Comparison of ENCODE assay signal across 8 cellular contexts in genomic region chr15:59918994-59919951, GRCh38.
DNase-seq lines count a peak whose midpoint lies in the region; ATAC-seq and TF ChIP-seq lines count a peak whose summit lies in the region.

No MANE protein-coding gene starts in this region.

- no peak overlapping the region for H3K18ac ChIP-seq in neuronal stem cell (ENCODE audit: low read length)

- H3K4me1 ChIP-seq in neuronal stem cell (ENCODE audit: control insufficient read depth in 2 of 2, insufficient read depth in 1 of 2, low read depth in 1 of 2, low read length in 2 of 2): peaks cover 0 to 2% of the 10 kb centered on the region in 2 donors
- no peaks in the 10 kb centered on the region for H3K4me1 ChIP-seq in Caco-2

- no peak overlapping the region for H2BK120ac ChIP-seq in neuronal stem cell (ENCODE audit: low read depth, low read length)

- H3K79me1 ChIP-seq in neuronal stem cell (ENCODE audit: low read depth, low read length): no peaks in the 10 kb centered on the region

- no peak for DNase-seq in natural killer cell treated with Interleukin-12 subunit alpha and Interleukin-12 subunit beta and Interleukin-15 and Interleukin-18, amount 100 ng/mL, for 72 hours (ENCODE audit: low spot score)
- DNase-seq in natural killer cell: no peak
- DNase-seq in activated T-cell treated with anti-CD3 and anti-CD28 coated beads, Interleukin-2, amount 50 U/mL, for 48 hours: peak; percentile 74 to 79
- peak; percentile 69 for DNase-seq in stimulated activated CD4-positive, alpha-beta T cell treated with anti-CD3 and anti-CD28 coated beads, Interleukin-15, amount 100 ng/mL, for 24 hours
- DNase-seq in NCI-H345 treated with DMSO at 0.1 percent for 48 hours (lab: John Stamatoyannopoulos, UW; ENCODE audit: unreplicated experiment): no peak
- DNase-seq in neuronal stem cell (ENCODE audit: low spot score): no peak
- no peak for DNase-seq in Caco-2

- H2BK15ac ChIP-seq in neuronal stem cell (ENCODE audit: low read length): no peak overlapping the region

- no peaks in the 10 kb centered on the region for H3K27me3 ChIP-seq in neuronal stem cell (ENCODE audit: control insufficient read depth in 3 of 3, insufficient read depth in 3 of 3, low read depth in 1 of 3, low read length in 3 of 3)
- no peaks in the 10 kb centered on the region for H3K27me3 ChIP-seq in Caco-2 (replicated peaks; ENCODE audit: control insufficient read depth, insufficient read depth, low read length)

- peak overlapping the region; percentile 77 for H3K4me3 Mint-ChIP-seq in natural killer cell treated with Interleukin-12 subunit alpha and Interleukin-12 subunit beta and Interleukin-15 and Interleukin-18, amount 100 ng/mL, for 72 hours
- no peak overlapping the region for H3K4me3 Mint-ChIP-seq in natural killer cell
- H3K4me3 Mint-ChIP-seq in Caco-2 (ENCODE audit: unreplicated experiment): no peak overlapping the region

- BruUV-seq in Caco-2 (replicated peaks; lab: Mats Ljungman, UMichigan): no TSS peak

- no peak overlapping the region for H2BK5ac ChIP-seq in neuronal stem cell (ENCODE audit: low read length)

- H3K4me1 Mint-ChIP-seq in natural killer cell treated with Interleukin-12 subunit alpha and Interleukin-12 subunit beta and Interleukin-15 and Interleukin-18, amount 100 ng/mL, for 72 hours (ENCODE audit: low read depth in 2 of 2): peaks cover 8 to 14% of the 10 kb centered on the region in 2 donors
- no peaks in the 10 kb centered on the region for H3K4me1 Mint-ChIP-seq in natural killer cell
- H3K4me1 Mint-ChIP-seq in Caco-2 (ENCODE audit: low read depth, unreplicated experiment): no peaks in the 10 kb centered on the region

- intact Hi-C loops in natural killer cell (cut with micrococcal nuclease) (no loop called here), Caco-2 (cut with micrococcal nuclease; ENCODE audit: unreplicated experiment) (no loop called here)

- H3K27me3 Mint-ChIP-seq in natural killer cell treated with Interleukin-12 subunit alpha and Interleukin-12 subunit beta and Interleukin-15 and Interleukin-18, amount 100 ng/mL, for 72 hours: peaks cover 10 to 15% of the 10 kb centered on the region in 2 donors
- H3K27me3 Mint-ChIP-seq in natural killer cell (ENCODE audit: low read depth in 2 of 2): peaks cover 8 to 15% of the 10 kb centered on the region in 2 donors
- H3K27me3 Mint-ChIP-seq in Caco-2 (ENCODE audit: insufficient read depth, unreplicated experiment): peaks cover 13% of the 10 kb centered on the region

- H3K14ac ChIP-seq in neuronal stem cell (ENCODE audit: low read length): no peak overlapping the region

- WGBS in neuronal stem cell (ENCODE audit: extremely low coverage in 2 of 2, insufficient read length in 2 of 2, insufficient replicate concordance in 1 of 2), 2 donors: no CpG with 5 or more reads among the region's 11 CpGs

- TF ChIP-seq CTCF in natural killer cell (IDR thresholded peaks at IDR 0.05): no peak
- no peak for TF ChIP-seq CTCF in Caco-2 (IDR thresholded peaks at IDR 0.05; ENCODE audit: insufficient read depth in 1 of 2, low read depth in 1 of 2, low read length in 1 of 2, severe bottlenecking in 1 of 2, unreplicated experiment in 1 of 2)

- H3K36me3 ChIP-seq in neuronal stem cell (replicated peaks in 1 of 2; ENCODE audit: control insufficient read depth in 2 of 2, insufficient read depth in 2 of 2, low read length in 2 of 2) (no peaks in the 10 kb centered on the region), Caco-2 (ENCODE audit: control insufficient read depth, insufficient read depth, low read length) (no peaks in the 10 kb centered on the region)

- peak; percentile 73 to 88 for ATAC-seq in natural killer cell treated with Interleukin-12 subunit alpha and Interleukin-12 subunit beta and Interleukin-15 and Interleukin-18, amount 100 ng/mL, for 72 hours
- ATAC-seq in natural killer cell (no peak), HG03520 (IDR thresholded peaks at IDR 0.05; ENCODE audit: unreplicated experiment) (peak; percentile 92)

- peak overlapping the region; percentile 56 to 91 for H3K27ac Mint-ChIP-seq in natural killer cell treated with Interleukin-12 subunit alpha and Interleukin-12 subunit beta and Interleukin-15 and Interleukin-18, amount 100 ng/mL, for 72 hours
- no peak overlapping the region for H3K27ac Mint-ChIP-seq in natural killer cell
- no peak overlapping the region for H3K27ac Mint-ChIP-seq in Caco-2 (ENCODE audit: unreplicated experiment)

- no peak overlapping the region for H4K91ac ChIP-seq in neuronal stem cell (ENCODE audit: low read depth, low read length, poor library complexity)

- H3K4me3 ChIP-seq in neuronal stem cell (ENCODE audit: low read length in 2 of 2) (no peak overlapping the region), Caco-2 (ENCODE audit: low read depth, low read length) (no peak overlapping the region)

- H4K8ac ChIP-seq in neuronal stem cell (ENCODE audit: low read depth, low read length): no peak overlapping the region

- H3K23ac ChIP-seq in neuronal stem cell (ENCODE audit: low read depth, low read length, poor library complexity): no peak overlapping the region

- H3K9me3 Mint-ChIP-seq in natural killer cell treated with Interleukin-12 subunit alpha and Interleukin-12 subunit beta and Interleukin-15 and Interleukin-18, amount 100 ng/mL, for 72 hours: no peaks in the 10 kb centered on the region
- H3K9me3 Mint-ChIP-seq in natural killer cell (no peaks in the 10 kb centered on the region), Caco-2 (ENCODE audit: unreplicated experiment) (no peaks in the 10 kb centered on the region)

- H3K4me2 ChIP-seq in neuronal stem cell (ENCODE audit: insufficient read depth, low read length, poor library complexity, severe bottlenecking): no peak overlapping the region

- H2AFZ ChIP-seq in neuronal stem cell (ENCODE audit: low read length): no peak overlapping the region

- H3K36me3 Mint-ChIP-seq in natural killer cell treated with Interleukin-12 subunit alpha and Interleukin-12 subunit beta and Interleukin-15 and Interleukin-18, amount 100 ng/mL, for 72 hours: no peaks in the 10 kb centered on the region
- H3K36me3 Mint-ChIP-seq in natural killer cell: no peaks in the 10 kb centered on the region
- H3K36me3 Mint-ChIP-seq in Caco-2 (ENCODE audit: insufficient read depth, unreplicated experiment): no peaks in the 10 kb centered on the region

- no peaks in the 10 kb centered on the region for H3K9me3 ChIP-seq in neuronal stem cell (replicated peaks in 1 of 2; ENCODE audit: control insufficient read depth in 2 of 2, insufficient read depth in 1 of 2, low read depth in 1 of 2, low read length in 2 of 2)
- no peaks in the 10 kb centered on the region for H3K9me3 ChIP-seq in Caco-2

- no peak overlapping the region for H3K9ac ChIP-seq in neuronal stem cell (ENCODE audit: low read depth, low read length, poor library complexity)

- CTCF ChIA-PET in Caco-2 (lab: Charles Lee): no interaction called here

- H3K27ac ChIP-seq in neuronal stem cell (replicated peaks; ENCODE audit: low read length): no peak overlapping the region

- H2BK12ac ChIP-seq in neuronal stem cell (ENCODE audit: low read length): no peak overlapping the region

- no peak overlapping the region for H2AK5ac ChIP-seq in neuronal stem cell (ENCODE audit: low read depth, low read length)

- H3K4ac ChIP-seq in neuronal stem cell (ENCODE audit: low read length): no peak overlapping the region

- POLR2A ChIA-PET in Caco-2 (lab: Charles Lee): no interaction called here

Comparison
In these comparisons a context has a peak if more than half of its experiments do, and no peak if none do; other contexts are left out.
1. ATAC-seq: peak in natural killer cell treated with Interleukin-12 subunit alpha and Interleukin-12 subunit beta and Interleukin-15 and Interleukin-18, amount 100 ng/mL, for 72 hours (2 of 2) and HG03520 (single experiment); none in natural killer cell (0 of 3).
2. H3K27ac Mint-ChIP-seq: peak in natural killer cell treated with Interleukin-12 subunit alpha and Interleukin-12 subunit beta and Interleukin-15 and Interleukin-18, amount 100 ng/mL, for 72 hours (2 of 2); none in natural killer cell (0 of 2) and Caco-2 (single experiment).
3. DNase-seq: peak in activated T-cell treated with anti-CD3 and anti-CD28 coated beads, Interleukin-2, amount 50 U/mL, for 48 hours (2 of 2) and stimulated activated CD4-positive, alpha-beta T cell treated with anti-CD3 and anti-CD28 coated beads, Interleukin-15, amount 100 ng/mL, for 24 hours (single experiment); none in natural killer cell treated with Interleukin-12 subunit alpha and Interleukin-12 subunit beta and Interleukin-15 and Interleukin-18, amount 100 ng/mL, for 72 hours (single experiment), natural killer cell (single experiment), NCI-H345 treated with DMSO at 0.1 percent for 48 hours (single experiment), neuronal stem cell (single experiment) and Caco-2 (0 of 2).